11 cellular contexts compared by ENCODE assay signal in the genomic region with DNA sequence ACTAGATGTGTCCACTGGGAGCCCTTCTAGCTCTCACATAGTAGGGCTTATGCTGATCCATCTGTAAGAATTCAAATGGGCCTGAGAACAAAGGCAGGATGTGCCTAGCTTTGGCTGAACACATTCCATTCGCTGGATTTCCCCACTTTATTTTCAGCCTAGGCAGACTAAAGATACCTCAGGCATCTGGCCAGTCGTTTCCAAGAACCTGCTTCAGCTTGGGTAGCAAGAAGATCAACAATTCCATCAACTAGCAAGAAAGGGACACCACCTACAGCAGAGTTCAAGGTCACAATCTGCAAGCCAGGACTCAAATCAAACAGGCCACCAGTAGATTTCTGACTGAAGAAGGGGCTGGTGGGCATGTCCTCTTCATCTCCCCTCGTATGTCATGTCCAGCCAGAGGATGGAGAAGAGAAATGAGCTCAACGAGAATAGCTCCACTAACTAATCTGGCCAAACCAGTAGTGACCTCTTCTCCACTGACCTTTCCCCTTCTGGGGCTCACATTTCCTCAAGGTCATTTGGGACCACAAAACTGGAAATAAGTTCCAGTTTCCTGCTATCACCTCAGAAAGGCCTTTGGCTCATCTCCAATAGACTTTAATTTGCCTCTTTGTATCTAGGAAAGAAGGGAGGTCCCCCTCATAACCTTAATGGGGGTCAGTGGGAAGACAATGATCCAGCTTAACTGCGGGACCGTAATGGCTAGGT. TPM values are rescaled to one million over a fixed set of nuclear protein-coding genes. Genes with fewer than 3 reads are reported as not detected.
DNase-seq lines count a peak whose midpoint lies in the region; ATAC-seq and TF ChIP-seq lines count a peak whose summit lies in the region.
"Had no signal": no experiment of that assay in that cellular context is flagged by ENCODE, and none has a peak within 500 bp of the region (broad histone marks: within the 10 kb centered on the region; RNA-seq: fewer than 3 reads in every experiment).

No MANE protein-coding gene starts in this region.

- H3K27ac Mint-ChIP-seq in CD14-positive monocyte, result peak overlapping the region in 5 of 7 donors; percentile 17 to 86 (median 38)

- no peak for DNase-seq in CD14-positive monocyte (ENCODE audit: low spot score)
- peak in 2 of 3 donors; percentile 16 to 50 for DNase-seq in Peyer's patch
- peak; percentile 53 for DNase-seq in left cardiac atrium
- DNase-seq in psoas muscle, result peak in 1 of 2 donors; percentile 50
- DNase-seq in KBM-7, result no peak
- DNase-seq in lower leg skin (ENCODE audit: low spot score in 2 of 2), result no peak
- DNase-seq in NCI-H526 (lab: John Stamatoyannopoulos, UW), result no peak
- no peak for DNase-seq in DMS53 (lab: John Stamatoyannopoulos, UW)
- DNase-seq: mammary epithelial cell, NCI-H524 treated with DMSO at 0.1 percent for 48 hours had no signal

- WGBS in psoas muscle, 3 donors, result 18 to 30% (median 27%) methylated on average over 6 of the region's 6 CpGs
- WGBS in lower leg skin, 2 donors, result 48 to 61% methylated on average over 6 of the region's 6 CpGs

- H3K36me3 ChIP-seq in Peyer's patch (no peaks in the 10 kb centered on the region), psoas muscle (ENCODE audit: insufficient read depth in 1 of 2, low read depth in 1 of 2) (no peaks in the 10 kb centered on the region)

- H3K9me3 ChIP-seq in Peyer's patch (no peaks in the 10 kb centered on the region), psoas muscle (no peaks in the 10 kb centered on the region)

- no peaks in the 10 kb centered on the region for H3K9me3 Mint-ChIP-seq in CD14-positive monocyte

- H3K4me3 ChIP-seq in Peyer's patch, result no peak overlapping the region
- peak overlapping the region; percentile 49 for H3K4me3 ChIP-seq in psoas muscle
- no peak overlapping the region for H3K4me3 ChIP-seq in lower leg skin (ENCODE audit: low read depth, poor library complexity, severe bottlenecking)

- no peaks in the 10 kb centered on the region for H3K27me3 Mint-ChIP-seq in CD14-positive monocyte (ENCODE audit: low read depth in 3 of 3)

- peak overlapping the region; percentile 86 to 98 (median 92) for H3K27ac ChIP-seq in Peyer's patch
- peak overlapping the region; percentile 98 for H3K27ac ChIP-seq in psoas muscle

- ATAC-seq in left cardiac atrium (no peak), psoas muscle (peak in 1 of 4 donors; percentile 13)
- ATAC-seq: SK-N-SH treated with all-trans-retinoic acid at 6 μM for 48 hours had no signal

- intact Hi-C loops in CD14-positive monocyte (cut with micrococcal nuclease), result no loop called here
- intact Hi-C loops in left cardiac atrium (cut with DNase I), result no loop called here
- intact Hi-C loops in psoas muscle (cut with DNase I), result loop anchor here (2.0 kb wide), 2 partner anchors 15 to 23 kb away; a partner anchor contains a TSS
- intact Hi-C loops in lower leg skin (cut with DNase I; ENCODE audit: low total_unique reads), result no loop called here

- in situ Hi-C loops in KBM-7 (cut with MboI; ENCODE audit: low pct_unique_long_range_greater_than_20kb, low sequenced_read_pairs), result no loop called here

- no peaks in the 10 kb centered on the region for H3K27me3 ChIP-seq in Peyer's patch
- H3K27me3 ChIP-seq in psoas muscle (ENCODE audit: insufficient read depth in 3 of 3, low read length in 2 of 3), result no peaks in the 10 kb centered on the region

- no peak overlapping the region for H3K4me3 Mint-ChIP-seq in CD14-positive monocyte

- TF ChIP-seq POLR2A in Peyer's patch (IDR thresholded peaks at IDR 0.05), result no peak
- TF ChIP-seq POLR2A in lower leg skin (IDR thresholded peaks at IDR 0.05), result no peak

- peaks cover 2% of the 10 kb centered on the region in 2 donors for H3K36me3 Mint-ChIP-seq in CD14-positive monocyte

- no peak for TF ChIP-seq CTCF in CD14-positive monocyte (IDR thresholded peaks at IDR 0.05)
- TF ChIP-seq CTCF in Peyer's patch (IDR thresholded peaks at IDR 0.05), result no peak
- TF ChIP-seq CTCF in psoas muscle (IDR thresholded peaks at IDR 0.05), result no peak
- no peak for TF ChIP-seq CTCF in lower leg skin (IDR thresholded peaks at IDR 0.05)

- H3K4me1 Mint-ChIP-seq in CD14-positive monocyte, result peaks cover 56% of the 10 kb centered on the region

- H3K4me1 ChIP-seq in Peyer's patch, result peaks cover 15 to 83% (median 50%) of the 10 kb centered on the region in 4 donors
- H3K4me1 ChIP-seq in psoas muscle, result peaks cover 90% of the 10 kb centered on the region

RNA-seq across cellular contexts. Expression of a gene that starts 14.2 kb away (rescaled TPM):
- 100 to 1,000 TPM; 640 to 844 TPM for polyA plus RNA-seq in CD14-positive monocyte
- 1,000 to 10,000 TPM in 2 of 4 donors, 100 to 1,000 TPM in 2; 313 to 1,366 (median 694) TPM for total RNA-seq in Peyer's patch
- 100 to 1,000 TPM; 602 to 909 TPM for total RNA-seq in left cardiac atrium
- 1,000 to 10,000 TPM in 3 of 4 donors, 100 to 1,000 TPM in 1; 887 to 2,747 (median 1,374) TPM for total RNA-seq in psoas muscle
- polyA plus RNA-seq in psoas muscle, result 1,000 to 10,000 TPM; 1,253 to 1,929 (median 1,863) TPM
- total RNA-seq in lower leg skin, result 1,000 to 10,000 TPM; 2,445 to 6,877 (median 3,895) TPM

RNA-seq across cellular contexts. Expression of a gene that starts 17.7 kb away (rescaled TPM):
- polyA plus RNA-seq in CD14-positive monocyte (10 to 100 TPM; 36.2 to 39.0 TPM), psoas muscle (100 to 1,000 TPM in 1 of 3 donors, 10 to 100 TPM in 2; 59.9 to 139 (median 98.1) TPM)
- total RNA-seq in Peyer's patch (10 to 100 TPM in 3 of 4 donors, 1 to 10 TPM in 1; 8.7 to 25.6 (median 12.5) TPM), left cardiac atrium (10 to 100 TPM; 38.4 to 45.8 TPM), psoas muscle (10 to 100 TPM; 30.5 to 62.5 (median 48.9) TPM), lower leg skin (10 to 100 TPM; 10.6 to 15.3 (median 14.2) TPM)

RNA-seq across cellular contexts. Expression of a gene that starts 17.8 kb away (rescaled TPM):
- polyA plus RNA-seq in CD14-positive monocyte (not detected), psoas muscle (10 to 100 TPM in 1 of 3 donors, 1 to 10 TPM in 2; 6.6 to 14.7 (median 7.4) TPM)
- total RNA-seq in Peyer's patch (1 to 10 TPM in 1 of 4 donors, under 1 TPM in 1, not detected in 2; 0.54 to 3.7 TPM), left cardiac atrium (1 to 10 TPM in 1 of 2 donors, under 1 TPM in 1; 0.94 to 1.8 TPM), psoas muscle (10 to 100 TPM in 1 of 4 donors, 1 to 10 TPM in 2, under 1 TPM in 1; 0.42 to 12.3 (median 4.9) TPM), lower leg skin (1 to 10 TPM in 1 of 4 donors, under 1 TPM in 3; 0.12 to 1.3 (median 0.39) TPM)

RNA-seq across cellular contexts. Expression of a gene that starts 24.4 kb away (rescaled TPM):
- polyA plus RNA-seq in CD14-positive monocyte (1 to 10 TPM; 6.3 to 8.5 TPM), psoas muscle (10 to 100 TPM; 23.5 to 36.9 (median 28.1) TPM)
- total RNA-seq in Peyer's patch (10 to 100 TPM in 1 of 4 donors, 1 to 10 TPM in 3; 3.7 to 10.7 (median 4.5) TPM), left cardiac atrium (10 to 100 TPM; 25.7 to 32.3 TPM), psoas muscle (10 to 100 TPM; 14.6 to 59.7 (median 38.0) TPM), lower leg skin (10 to 100 TPM in 1 of 4 donors, 1 to 10 TPM in 3; 4.6 to 14.2 (median 7.7) TPM)

RNA-seq across cellular contexts. Expression of a gene that starts 39.4 kb away (rescaled TPM):
- polyA plus RNA-seq in CD14-positive monocyte, result not detected
- total RNA-seq in Peyer's patch, result not detected
- 10 to 100 TPM; 64.5 to 96.1 TPM for total RNA-seq in left cardiac atrium
- total RNA-seq in psoas muscle, result 100 to 1,000 TPM; 240 to 354 (median 317) TPM
- polyA plus RNA-seq in psoas muscle, result 100 to 1,000 TPM in 2 of 3 donors, 10 to 100 TPM in 1; 38.1 to 314 (median 168) TPM
- total RNA-seq in lower leg skin, result not detected
- total RNA-seq: mammary epithelial cell had no signal
- polyA plus RNA-seq: mammary epithelial cell had no signal

Comparison
In these comparisons a context has a peak if more than half of its experiments do, and no peak if none do; other contexts are left out.
1. DNase-seq: peak in Peyer's patch (2 of 3) and left cardiac atrium (single experiment); none in CD14-positive monocyte (single experiment), KBM-7 (single experiment), lower leg skin (0 of 2), NCI-H526 (0 of 2) and DMS53 (single experiment).
2. intact Hi-C loops: an anchor here in psoas muscle (2.0 kb wide); none called in CD14-positive monocyte, left cardiac atrium and lower leg skin.